In the genomic region with DNA sequence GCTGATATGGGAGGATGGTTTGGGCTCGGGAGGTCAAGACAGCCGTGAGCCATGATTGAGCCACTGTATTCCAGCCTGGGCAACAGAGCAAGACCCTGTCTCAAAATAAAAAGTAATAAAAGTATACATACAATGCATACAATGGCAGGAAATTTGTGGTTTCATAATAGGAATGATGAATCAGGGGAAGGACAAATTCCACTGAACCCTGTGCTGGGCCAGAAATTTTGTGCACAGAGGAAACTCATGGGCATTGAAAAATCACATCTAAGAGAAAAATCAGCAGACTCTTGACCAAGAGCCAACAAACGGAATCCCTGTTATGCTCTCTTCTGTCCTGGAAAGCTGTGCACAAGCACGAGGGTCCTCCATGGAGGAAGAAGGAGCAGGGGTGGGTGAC, we compare ENCODE assay signal across 18 cellular contexts. TPM values are rescaled to one million over a fixed set of nuclear protein-coding genes. Genes with fewer than 3 reads are reported as not detected.
DNase-seq lines count a peak whose midpoint lies in the region; ATAC-seq, FAIRE-seq and TF ChIP-seq lines count a peak whose summit lies in the region.
"Had no signal": no experiment of that assay in that cellular context is flagged by ENCODE, and none has a peak within 500 bp of the region (broad histone marks: within the 10 kb centered on the region; RNA-seq: fewer than 3 reads in every experiment).

No MANE protein-coding gene starts in this region.

- FAIRE-seq in GM12891 (lab: Jason Lieb, UNC) = no peak
- FAIRE-seq: A549, D721Med, H1 had no signal

- no peaks in the 10 kb centered on the region for H3K79me2 ChIP-seq in PC-3 (ENCODE audit: low read length)

- peaks cover 4% of the 10 kb centered on the region for H3K36me3 Mint-ChIP-seq in activated naive CD4-positive, alpha-beta T cell treated with anti-CD3 and anti-CD28 coated beads for 36 hours (ENCODE audit: low read depth)

- H2AFZ ChIP-seq in PC-3 (ENCODE audit: low read length) = no peak overlapping the region

- no peaks in the 10 kb centered on the region for H3K36me3 ChIP-seq in PC-3 (ENCODE audit: low read depth, low read length)

- TF ChIP-seq CTCF in PC-3 (conservative IDR thresholded peaks at IDR 0.05; ENCODE audit: low read depth, low read length) = no peak

- BruUV-seq in PC-3 (replicated peaks; lab: Mats Ljungman, UMichigan) = no TSS peak

- H3K9ac ChIP-seq in PC-3 (ENCODE audit: low read length) = no peak overlapping the region

- no peak overlapping the region for H3K27ac ChIP-seq in PC-3 (ENCODE audit: low read length)
- H3K27ac ChIP-seq: 22Rv1, A549, C4-2B had no signal

- H4K20me1 ChIP-seq in PC-3 (ENCODE audit: low read length) = no peaks in the 10 kb centered on the region

- H3K4me2 ChIP-seq in PC-3 (ENCODE audit: low read length) = no peak overlapping the region
- H3K4me2 ChIP-seq: A549 had no signal

- POLR2A ChIA-PET in PC-3 (lab: Charles Lee; ENCODE audit: unreplicated experiment) = no interaction called here

- TF ChIP-seq POLR2A in GM12891 (IDR thresholded peaks at IDR 0.05; ENCODE audit: low read depth, low read length) = no peak

- no peak overlapping the region for H3K4me3 ChIP-seq in PC-3 (ENCODE audit: low read length)
- H3K4me3 ChIP-seq: A549 had no signal

- H3K9me3 ChIP-seq in PC-3 (ENCODE audit: low read length) = no peaks in the 10 kb centered on the region
- H3K9me3 ChIP-seq: A549, Caco-2 had no signal

- H3K4me1 Mint-ChIP-seq in activated naive CD4-positive, alpha-beta T cell treated with anti-CD3 and anti-CD28 coated beads for 36 hours (ENCODE audit: low read depth) = no peaks in the 10 kb centered on the region
- H3K4me1 Mint-ChIP-seq: H9 had no signal

- CTCF ChIA-PET in PC-3 (lab: Charles Lee) = no interaction called here
- CTCF ChIA-PET in activated naive CD4-positive, alpha-beta T cell treated with anti-CD3 and anti-CD28 coated beads for 36 hours (lab: Charles Lee) = no interaction called here

- no peaks in the 10 kb centered on the region for H3K9me3 Mint-ChIP-seq in activated naive CD4-positive, alpha-beta T cell treated with anti-CD3 and anti-CD28 coated beads for 36 hours
- H3K9me3 Mint-ChIP-seq: CD4-positive, alpha-beta T cell; H9 had no signal

- peak; percentile 47; the same call in 1 of the 2 replicates for ATAC-seq in PC-3
- no peak for ATAC-seq in Right ventricle myocardium superior (ENCODE audit: poor library complexity)
- ATAC-seq: A549 had no signal

- peaks cover 3% of the 10 kb centered on the region; the same call in 1 of the 2 replicates for H3K4me1 ChIP-seq in PC-3 (ENCODE audit: insufficient read depth, low read length)
- H3K4me1 ChIP-seq: A549, Caco-2 had no signal

- DNase-seq in ELR (ENCODE audit: low read depth) = peak; percentile 3
- DNase-seq in PC-3 = peak; percentile 15
- DNase-seq in dermis microvascular lymphatic vessel endothelial cell (ENCODE audit: low read depth in 2 of 2) = peak; percentile 21 to 78
- peak; percentile 47 for DNase-seq in glomerular endothelial cell (ENCODE audit: extremely low read depth, low read depth, low spot score)
- DNase-seq in Right ventricle myocardium superior = no peak
- no peak for DNase-seq in activated naive CD4-positive, alpha-beta T cell treated with anti-CD3 and anti-CD28 coated beads for 36 hours
- no peak for DNase-seq in GM12891 (ENCODE audit: insufficient read length, low spot score)
- DNase-seq in activated gamma-delta T cell treated with Interleukin-2 at 50 U/mL for 16 hours = no peak
- DNase-seq: AML-193; Caco-2; CD4-positive, alpha-beta T cell; GF-D8; H9 had no signal

- no peak overlapping the region for H3K4me3 Mint-ChIP-seq in activated naive CD4-positive, alpha-beta T cell treated with anti-CD3 and anti-CD28 coated beads for 36 hours
- H3K4me3 Mint-ChIP-seq: CD4-positive, alpha-beta T cell; H9 had no signal

- no peak overlapping the region for H3K27ac Mint-ChIP-seq in activated naive CD4-positive, alpha-beta T cell treated with anti-CD3 and anti-CD28 coated beads for 36 hours
- H3K27ac Mint-ChIP-seq: CD4-positive, alpha-beta T cell; H9 had no signal

- no peaks in the 10 kb centered on the region for H3F3A ChIP-seq in PC-3 (ENCODE audit: low read length, unreplicated experiment)

- no peaks in the 10 kb centered on the region for H3K27me3 ChIP-seq in PC-3 (ENCODE audit: low read length)

- intact Hi-C loops in PC-3 (cut with micrococcal nuclease) = no loop called here
- intact Hi-C loops in Right ventricle myocardium superior (cut with DNase I) = no loop called here
- intact Hi-C loops in activated naive CD4-positive, alpha-beta T cell treated with anti-CD3 and anti-CD28 coated beads for 36 hours (cut with micrococcal nuclease) = no loop called here

- no peaks in the 10 kb centered on the region for H3K9me2 ChIP-seq in PC-3 (replicated peaks; ENCODE audit: low read length)

- no peaks in the 10 kb centered on the region for H3K27me3 Mint-ChIP-seq in activated naive CD4-positive, alpha-beta T cell treated with anti-CD3 and anti-CD28 coated beads for 36 hours (ENCODE audit: low read depth)
- H3K27me3 Mint-ChIP-seq: CD4-positive, alpha-beta T cell had no signal

TF ChIP-seq in GM12891, 5 proteins besides CTCF, POLR2A, EP300 and RAD21:
- TF ChIP-seq SPI1 (IDR thresholded peaks at IDR 0.05; ENCODE audit: low read depth, low read length) = no peak
- no peak for TF ChIP-seq PAX5 (IDR thresholded peaks at IDR 0.05; ENCODE audit: insufficient read depth, low read length, severe bottlenecking)
- TF ChIP-seq TAF1 (IDR thresholded peaks at IDR 0.05; ENCODE audit: low read depth, low read length) = no peak
- TF ChIP-seq POLR2AphosphoS5 (IDR thresholded peaks at IDR 0.05; ENCODE audit: low read depth, low read length) = no peak
- TF ChIP-seq POU2F2 (IDR thresholded peaks at IDR 0.05; ENCODE audit: low read depth, low read length) = no peak

RNA-seq across cellular contexts. Expression of a gene that starts 35.1 kb away (rescaled TPM):
- 263 and 292 TPM in 2 replicates for total RNA-seq in PC-3 (2014; rRNA removed)
- total RNA-seq in dermis microvascular lymphatic vessel endothelial cell = 31.4 and 53.1 TPM in 2 replicates
- 25.6 and 34.8 TPM in 2 replicates for total RNA-seq in glomerular endothelial cell
- 43.9 TPM for total RNA-seq in Right ventricle myocardium superior
- total RNA-seq in activated naive CD4-positive, alpha-beta T cell treated with anti-CD3 and anti-CD28 coated beads for 36 hours = 10 to 100 TPM; 37.7 to 47.5 TPM
- polyA plus RNA-seq in GM12891 (2012; ENCODE audit: low read depth, missing spikeins) = 196 TPM

Comparison
In these comparisons a context has a peak if more than half of its experiments do, and no peak if none do; other contexts are left out.
1. DNase-seq: peak in ELR (single experiment), PC-3 (single experiment), dermis microvascular lymphatic vessel endothelial cell (2 of 2) and glomerular endothelial cell (single experiment); none in Right ventricle myocardium superior (single experiment), activated naive CD4-positive, alpha-beta T cell treated with anti-CD3 and anti-CD28 coated beads for 36 hours (single experiment), GM12891 (single experiment) and activated gamma-delta T cell treated with Interleukin-2 at 50 U/mL for 16 hours (single experiment).